Comparison of ENCODE assay signal across 2 cellular contexts in the genomic region with DNA sequence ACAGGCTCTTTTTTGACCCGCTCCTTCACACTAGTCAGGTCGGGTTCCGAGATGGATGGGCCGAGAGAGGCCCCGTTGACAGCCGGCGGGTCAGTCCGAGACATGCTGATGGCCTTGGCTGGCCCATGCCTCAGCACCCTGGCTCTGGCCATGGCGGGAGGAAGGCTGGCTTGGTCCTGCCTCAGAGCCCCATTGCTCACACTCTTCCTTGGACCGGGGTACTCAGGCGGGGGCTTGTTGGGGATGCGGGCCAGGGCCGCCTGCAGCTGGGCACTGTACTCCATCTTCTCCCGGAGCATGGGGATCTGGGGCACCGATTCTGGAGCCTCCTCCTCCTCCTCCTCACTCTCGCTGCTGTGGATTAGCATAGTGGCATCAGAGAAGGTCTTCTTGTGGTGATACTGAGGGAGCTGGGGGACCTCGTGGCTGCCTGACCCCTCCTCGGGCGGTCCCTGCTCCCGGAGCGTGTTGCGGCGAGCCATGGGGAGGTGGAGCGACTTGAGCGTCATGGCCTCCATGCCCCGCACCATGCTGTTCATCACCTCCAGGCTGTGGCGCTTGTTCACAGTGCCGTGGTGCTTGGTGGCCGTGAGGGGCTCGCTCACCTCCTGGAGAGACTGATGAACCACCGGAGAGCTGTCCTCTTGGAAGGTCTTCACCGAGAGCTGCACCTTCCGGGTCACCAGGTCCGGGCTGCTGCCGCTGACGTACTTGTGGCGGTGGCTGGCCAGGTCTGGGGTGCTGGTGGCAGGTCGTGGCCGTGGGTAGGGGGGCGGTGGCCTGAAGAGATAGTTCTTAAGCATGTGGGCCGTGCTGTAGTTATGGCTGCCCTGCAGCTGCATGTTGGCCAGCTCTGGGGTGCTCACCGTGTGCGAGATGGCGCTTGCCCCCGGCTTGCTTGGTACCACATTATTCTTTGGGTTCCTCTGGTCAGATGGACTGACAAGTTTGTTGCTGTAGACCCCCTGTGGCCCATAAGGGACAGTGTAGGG.
TF ChIP-seq lines count a peak whose summit lies in the region.

No MANE protein-coding gene starts in this region.

TF ChIP-seq in IMR-90, 13 proteins besides CTCF, POLR2A, EP300 and RAD21 (continued from another document):
- TF ChIP-seq NFE2L2 (IDR thresholded peaks at IDR 0.05; ENCODE audit: low read depth, low read length) = no peak
- no peak for TF ChIP-seq MAFK (IDR thresholded peaks at IDR 0.05; ENCODE audit: low read depth, low read length)
- TF ChIP-seq FOS (IDR thresholded peaks at IDR 0.05; ENCODE audit: low read depth, low read length) = no peak
- no peak for TF ChIP-seq MAZ (IDR thresholded peaks at IDR 0.05; ENCODE audit: borderline replicate concordance, low read depth, low read length)
- no peak for TF ChIP-seq RFX5 (IDR thresholded peaks at IDR 0.05; ENCODE audit: low read depth, low read length)
- TF ChIP-seq, protein P1, sequence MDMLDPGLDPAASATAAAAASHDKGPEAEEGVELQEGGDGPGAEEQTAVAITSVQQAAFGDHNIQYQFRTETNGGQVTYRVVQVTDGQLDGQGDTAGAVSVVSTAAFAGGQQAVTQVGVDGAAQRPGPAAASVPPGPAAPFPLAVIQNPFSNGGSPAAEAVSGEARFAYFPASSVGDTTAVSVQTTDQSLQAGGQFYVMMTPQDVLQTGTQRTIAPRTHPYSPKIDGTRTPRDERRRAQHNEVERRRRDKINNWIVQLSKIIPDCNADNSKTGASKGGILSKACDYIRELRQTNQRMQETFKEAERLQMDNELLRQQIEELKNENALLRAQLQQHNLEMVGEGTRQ (IDR thresholded peaks at IDR 0.05; ENCODE audit: low read depth, low read length) = no peak
- TF ChIP-seq SMC3 (IDR thresholded peaks at IDR 0.05; ENCODE audit: low read depth, low read length) = no peak
- no peak for TF ChIP-seq MXI1 (IDR thresholded peaks at IDR 0.05; ENCODE audit: borderline replicate concordance, low read depth, low read length)
- no peak for TF ChIP-seq RCOR1 (IDR thresholded peaks at IDR 0.05; ENCODE audit: insufficient replicate concordance, low read length)
- TF ChIP-seq, protein P2, sequence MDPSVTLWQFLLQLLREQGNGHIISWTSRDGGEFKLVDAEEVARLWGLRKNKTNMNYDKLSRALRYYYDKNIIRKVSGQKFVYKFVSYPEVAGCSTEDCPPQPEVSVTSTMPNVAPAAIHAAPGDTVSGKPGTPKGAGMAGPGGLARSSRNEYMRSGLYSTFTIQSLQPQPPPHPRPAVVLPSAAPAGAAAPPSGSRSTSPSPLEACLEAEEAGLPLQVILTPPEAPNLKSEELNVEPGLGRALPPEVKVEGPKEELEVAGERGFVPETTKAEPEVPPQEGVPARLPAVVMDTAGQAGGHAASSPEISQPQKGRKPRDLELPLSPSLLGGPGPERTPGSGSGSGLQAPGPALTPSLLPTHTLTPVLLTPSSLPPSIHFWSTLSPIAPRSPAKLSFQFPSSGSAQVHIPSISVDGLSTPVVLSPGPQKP (IDR thresholded peaks at IDR 0.05; ENCODE audit: borderline replicate concordance, low read depth, low read length) = no peak
- no peak for TF ChIP-seq BHLHE40 (IDR thresholded peaks at IDR 0.05; ENCODE audit: low read depth, low read length)

TF ChIP-seq in K562, 482 proteins besides CTCF, POLR2A, EP300 and RAD21 (continued from another document):
- no peak for TF ChIP-seq BDP1 (IDR thresholded peaks at IDR 0.05; ENCODE audit: insufficient read depth, insufficient read length)
- no peak for TF ChIP-seq ZNF584 (CRISPR knock-in tag; IDR thresholded peaks at IDR 0.05; ENCODE audit: low read depth)
- TF ChIP-seq, protein P3, sequence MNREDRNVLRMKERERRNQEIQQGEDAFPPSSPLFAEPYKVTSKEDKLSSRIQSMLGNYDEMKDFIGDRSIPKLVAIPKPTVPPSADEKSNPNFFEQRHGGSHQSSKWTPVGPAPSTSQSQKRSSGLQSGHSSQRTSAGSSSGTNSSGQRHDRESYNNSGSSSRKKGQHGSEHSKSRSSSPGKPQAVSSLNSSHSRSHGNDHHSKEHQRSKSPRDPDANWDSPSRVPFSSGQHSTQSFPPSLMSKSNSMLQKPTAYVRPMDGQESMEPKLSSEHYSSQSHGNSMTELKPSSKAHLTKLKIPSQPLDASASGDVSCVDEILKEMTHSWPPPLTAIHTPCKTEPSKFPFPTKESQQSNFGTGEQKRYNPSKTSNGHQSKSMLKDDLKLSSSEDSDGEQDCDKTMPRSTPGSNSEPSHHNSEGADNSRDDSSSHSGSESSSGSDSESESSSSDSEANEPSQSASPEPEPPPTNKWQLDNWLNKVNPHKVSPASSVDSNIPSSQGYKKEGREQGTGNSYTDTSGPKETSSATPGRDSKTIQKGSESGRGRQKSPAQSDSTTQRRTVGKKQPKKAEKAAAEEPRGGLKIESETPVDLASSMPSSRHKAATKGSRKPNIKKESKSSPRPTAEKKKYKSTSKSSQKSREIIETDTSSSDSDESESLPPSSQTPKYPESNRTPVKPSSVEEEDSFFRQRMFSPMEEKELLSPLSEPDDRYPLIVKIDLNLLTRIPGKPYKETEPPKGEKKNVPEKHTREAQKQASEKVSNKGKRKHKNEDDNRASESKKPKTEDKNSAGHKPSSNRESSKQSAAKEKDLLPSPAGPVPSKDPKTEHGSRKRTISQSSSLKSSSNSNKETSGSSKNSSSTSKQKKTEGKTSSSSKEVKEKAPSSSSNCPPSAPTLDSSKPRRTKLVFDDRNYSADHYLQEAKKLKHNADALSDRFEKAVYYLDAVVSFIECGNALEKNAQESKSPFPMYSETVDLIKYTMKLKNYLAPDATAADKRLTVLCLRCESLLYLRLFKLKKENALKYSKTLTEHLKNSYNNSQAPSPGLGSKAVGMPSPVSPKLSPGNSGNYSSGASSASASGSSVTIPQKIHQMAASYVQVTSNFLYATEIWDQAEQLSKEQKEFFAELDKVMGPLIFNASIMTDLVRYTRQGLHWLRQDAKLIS (CRISPR knock-in tag; IDR thresholded peaks at IDR 0.05) = no peak
- TF ChIP-seq SIRT6 (IDR thresholded peaks at IDR 0.05; ENCODE audit: low read depth, low read length) = no peak
- TF ChIP-seq ZNF717 (CRISPR knock-in tag; IDR thresholded peaks at IDR 0.05) = no peak
